Comparison of ENCODE assay signal across 16 cellular contexts in genomic region chrX:13119386-13119785, GRCh38.
DNase-seq lines count a peak whose midpoint lies in the region; ATAC-seq, FAIRE-seq and TF ChIP-seq lines count a peak whose summit lies in the region.
"Had no signal": no experiment of that assay in that cellular context is flagged by ENCODE, and none has a peak within 500 bp of the region (broad histone marks: within the 10 kb centered on the region; RNA-seq: fewer than 3 reads in every experiment).

No MANE protein-coding gene starts in this region.

- ATAC-seq in gastroesophageal sphincter (no peak), HG02642 (IDR thresholded peaks at IDR 0.05; ENCODE audit: poor library complexity, unreplicated experiment) (no peak)
- ATAC-seq: gastrocnemius medialis; stimulated activated naive CD8-positive, alpha-beta T cell treated with anti-CD3 and anti-CD28 coated beads, Interleukin-15, Interleukin-2, amounts not matched to agents 100 U/mL and 50 U/mL, for 24 hours had no signal

- H3K4me3 ChIP-seq in HEK293 (ENCODE audit: low read depth, low read length): no peak overlapping the region
- H3K4me3 ChIP-seq in adrenal gland: no peak overlapping the region
- no peak overlapping the region for H3K4me3 ChIP-seq in gastroesophageal sphincter
- H3K4me3 ChIP-seq in sigmoid colon: no peak overlapping the region
- H3K4me3 ChIP-seq: gastrocnemius medialis had no signal

- no peak for TF ChIP-seq EP300 in gastroesophageal sphincter (IDR thresholded peaks at IDR 0.05)
- TF ChIP-seq EP300 in sigmoid colon (IDR thresholded peaks at IDR 0.05): no peak

- H3K36me3 ChIP-seq in HEK293 (ENCODE audit: control insufficient read depth in 2 of 2, insufficient read depth in 1 of 2, low read length in 2 of 2) (no peaks in the 10 kb centered on the region), adrenal gland (replicated peaks in 1 of 2) (no peaks in the 10 kb centered on the region), gastroesophageal sphincter (no peaks in the 10 kb centered on the region), sigmoid colon (no peaks in the 10 kb centered on the region)
- H3K36me3 ChIP-seq: gastrocnemius medialis had no signal

- H3K4me1 ChIP-seq in HEK293 (ENCODE audit: control insufficient read depth, insufficient read depth, low read length): peaks cover 27% of the 10 kb centered on the region
- peaks cover 0 to 20% of the 10 kb centered on the region in 2 donors for H3K4me1 ChIP-seq in adrenal gland (replicated peaks in 1 of 2)
- H3K4me1 ChIP-seq in gastroesophageal sphincter: peaks cover 0 to 21% (median 0%) of the 10 kb centered on the region in 3 donors
- H3K4me1 ChIP-seq in sigmoid colon: peaks cover 0 to 10% (median 4%) of the 10 kb centered on the region in 4 donors
- H3K4me1 ChIP-seq: gastrocnemius medialis, parathyroid adenoma had no signal

- TF ChIP-seq CTCF in HEK293 (tag by site-specific recombination; IDR thresholded peaks at IDR 0.05): no peak
- TF ChIP-seq CTCF in adrenal gland (IDR thresholded peaks at IDR 0.05): no peak
- TF ChIP-seq CTCF in gastroesophageal sphincter (IDR thresholded peaks at IDR 0.05): no peak
- TF ChIP-seq CTCF in sigmoid colon (IDR thresholded peaks at IDR 0.05): no peak
- no peak for TF ChIP-seq CTCF in GM13976 (IDR thresholded peaks at IDR 0.05; ENCODE audit: borderline replicate concordance, control extremely low read depth, extremely low read depth, insufficient read depth, missing control alignments)

- POLR2A ChIA-PET in HEK293 (lab: Yijun Ruan, JAX): no interaction called here

- in situ Hi-C loops in GM13976 (cut with MboI; ENCODE audit: low sequenced_read_pairs, unreplicated experiment): no loop called here

- no peak for FAIRE-seq in GM12891 (lab: Jason Lieb, UNC)

- TF ChIP-seq POLR2A in adrenal gland (IDR thresholded peaks at IDR 0.05) (no peak), gastroesophageal sphincter (IDR thresholded peaks at IDR 0.05) (no peak), sigmoid colon (IDR thresholded peaks at IDR 0.05) (no peak), GM12891 (IDR thresholded peaks at IDR 0.05; ENCODE audit: low read depth, low read length) (no peak)

- H3K27me3 ChIP-seq in adrenal gland (no peaks in the 10 kb centered on the region), gastroesophageal sphincter (no peaks in the 10 kb centered on the region), sigmoid colon (no peaks in the 10 kb centered on the region)
- H3K27me3 ChIP-seq: gastrocnemius medialis had no signal

- H3K9me3 ChIP-seq in HEK293 (ENCODE audit: control insufficient read depth, insufficient read depth, low read depth, low read length) (no peaks in the 10 kb centered on the region), adrenal gland (replicated peaks in 1 of 3) (no peaks in the 10 kb centered on the region), gastroesophageal sphincter (no peaks in the 10 kb centered on the region), sigmoid colon (no peaks in the 10 kb centered on the region)
- H3K9me3 ChIP-seq: gastrocnemius medialis had no signal

- peak in 1 of 7 donors; percentile 9 for DNase-seq in adrenal gland
- DNase-seq in sigmoid colon: no peak
- DNase-seq in AML-193 (lab: John Stamatoyannopoulos, UW): no peak
- no peak for DNase-seq in GM12891 (ENCODE audit: insufficient read length, low spot score)
- no peak for DNase-seq in GM13976 (ENCODE audit: low spot score)
- DNase-seq: activated CD4-positive, alpha-beta T cell treated with anti-CD3 and anti-CD28 coated beads, Interleukin-2, amount 50 U/mL, for 1 hour; activated gamma-delta T cell; CD4-positive, alpha-beta T cell; gastrocnemius medialis; NK-92 treated with Interleukin-12 subunit alpha and Interleukin-12 subunit beta, amount 100 ng/mL, for 24 hours; stimulated activated CD4-positive, alpha-beta T cell treated with anti-CD3 and anti-CD28 coated beads, Interleukin-2, amount 100 ng/mL, for 48 hours; stimulated activated naive CD8-positive, alpha-beta T cell treated with anti-CD3 and anti-CD28 coated beads, Interleukin-15, Interleukin-2, amounts not matched to agents 100 U/mL and 50 U/mL, for 24 hours had no signal

- intact Hi-C loops in adrenal gland (cut with DNase I) (no loop called here), sigmoid colon (cut with DNase I) (no loop called here)

- peak overlapping the region; percentile 40; the same call in 1 of the 2 replicates for H3K27ac ChIP-seq in HEK293 (ENCODE audit: extremely low read depth, low read depth, low read length)
- H3K27ac ChIP-seq in adrenal gland: peak overlapping the region in 3 of 5 donors; percentile 42 to 64 (median 42)
- peak overlapping the region; percentile 52 to 79 (median 70) for H3K27ac ChIP-seq in gastroesophageal sphincter
- H3K27ac ChIP-seq in sigmoid colon: peak overlapping the region; percentile 38 to 73 (median 48)
- H3K27ac ChIP-seq: parathyroid adenoma had no signal

- CTCF ChIA-PET in HEK293 (lab: Yijun Ruan, JAX): interaction anchor here (0.5 to 0.7 kb wide), 4 partner anchors 149 to 1333 kb away, joined by 3 to 7 read pairs (median 3); no protein-coding TSS in a partner anchor

- 52 to 67% (median 62%) methylated on average over 2 to 3 of the region's 3 CpGs for WGBS in adrenal gland, 4 donors
- 20 to 54% methylated on average over 1 to 2 of the region's 3 CpGs for WGBS in gastroesophageal sphincter (ENCODE audit: low coverage in 1 of 2), 2 donors
- WGBS in sigmoid colon, 2 donors: 54 to 69% methylated on average over 3 of the region's 3 CpGs

TF ChIP-seq in HEK293, 187 proteins besides CTCF, POLR2A, EP300 and RAD21 (continues in another document):
- no peak for TF ChIP-seq ZNF621 (tag by site-specific recombination; IDR thresholded peaks at IDR 0.05)
- no peak for TF ChIP-seq ZNF148 (tag by site-specific recombination; IDR thresholded peaks at IDR 0.05; ENCODE audit: borderline replicate concordance)
- no peak for TF ChIP-seq ZNF677 (tag by site-specific recombination; IDR thresholded peaks at IDR 0.05)
- TF ChIP-seq KLF16 (tag by site-specific recombination; IDR thresholded peaks at IDR 0.05): no peak
- no peak for TF ChIP-seq ZNF707 (tag by site-specific recombination; IDR thresholded peaks at IDR 0.05)
- TF ChIP-seq ZNF211 (tag by site-specific recombination; IDR thresholded peaks at IDR 0.05; ENCODE audit: low read depth): no peak
- TF ChIP-seq ZNF394 (tag by site-specific recombination; IDR thresholded peaks at IDR 0.05; ENCODE audit: borderline replicate concordance): no peak

TF ChIP-seq in GM12891, 5 proteins besides CTCF, POLR2A, EP300 and RAD21:
- no peak for TF ChIP-seq POLR2AphosphoS5 (IDR thresholded peaks at IDR 0.05; ENCODE audit: low read depth, low read length)
- no peak for TF ChIP-seq SPI1 (IDR thresholded peaks at IDR 0.05; ENCODE audit: low read depth, low read length)
- no peak for TF ChIP-seq PAX5 (IDR thresholded peaks at IDR 0.05; ENCODE audit: insufficient read depth, low read length, severe bottlenecking)
- no peak for TF ChIP-seq TAF1 (IDR thresholded peaks at IDR 0.05; ENCODE audit: low read depth, low read length)
- TF ChIP-seq POU2F2 (IDR thresholded peaks at IDR 0.05; ENCODE audit: low read depth, low read length): no peak
